ENCODE assay signal across 26 cellular contexts in genomic region chr18:58516514-58517285, GRCh38.
"Had no signal": no experiment of that assay in that cellular context is flagged by ENCODE, and none has a peak within 500 bp of the region (broad histone marks: within the 10 kb centered on the region; RNA-seq: fewer than 3 reads in every experiment).

No MANE protein-coding gene starts in this region.

- H3K27me3 ChIP-seq: breast epithelium, MG63 had no signal

- ATAC-seq: activated CD8-positive, alpha-beta T cell treated with anti-CD3 and anti-CD28 coated beads, Interleukin-2, amount 10 ng/mL, durations not matched to agents 7 days and 5 days; PC-3; WTC11 had no signal

- DNase-seq: activated CD4-positive, alpha-beta T cell treated with anti-CD3 and anti-CD28 coated beads for 48 hours; activated CD4-positive, alpha-beta T cell treated with anti-CD3 and anti-CD28 coated beads, Interleukin-2, amount 50 U/mL, for 4 hours; activated CD8-positive, alpha-beta memory T cell treated with anti-CD3 and anti-CD28 coated beads, Interleukin-2, amount 50 U/mL, for 48 hours; activated CD8-positive, alpha-beta T cell treated with anti-CD3 and anti-CD28 coated beads, Interleukin-2, amount 10 ng/mL, durations not matched to agents 7 days and 5 days; activated effector memory CD4-positive, alpha-beta T cell treated with Interleukin-2 at 50 U/mL for 16 hours; activated naive CD4-positive, alpha-beta T cell; activated T-cell treated with anti-CD3 and anti-CD28 coated beads, Interleukin-2, amount 50 U/mL, for 24 hours; aorta; central memory CD4-positive, alpha-beta T cell; MG63; MV-4-11; NCI-H1092 treated with DMSO at 0.1 percent for 48 hours; NCI-H1417 treated with DMSO at 0.1 percent for 48 hours; NCI-H1694; NCI-H2029; NCI-H446; NCI-H524; PC-3; SHP77 treated with DMSO at 0.1 percent for 48 hours had no signal

- H3K27ac Mint-ChIP-seq: activated CD8-positive, alpha-beta T cell treated with anti-CD3 and anti-CD28 coated beads, Interleukin-2, amount 10 ng/mL, durations not matched to agents 7 days and 5 days; activated naive CD4-positive, alpha-beta T cell treated with anti-CD3 and anti-CD28 coated beads, Interleukin-2, amount 50 U/mL, for 24 hours; activated T-cell treated with anti-CD3 and anti-CD28 coated beads, Interleukin-2, amount 50 U/mL, for 24 hours; activated T-helper 1 cell treated with anti-CD3 and anti-CD28 coated beads, Interleukin-12 subunit alpha, Interleukin-12 subunit beta, Interleukin-2, Interleukin-4 antibody, amounts not matched to agents 30 ng/mL and 10 ng/mL and 1 ng/mL, durations not matched to agents 14 hours and 24 hours and 36 hours; T-helper 1 cell treated with Interleukin-12 subunit alpha and Interleukin-12 subunit beta and Interleukin-4 antibody, amounts not matched to agents 30 μg/mL and 1 μg/mL, for 36 hours; WTC11 had no signal

- H3K4me3 ChIP-seq: breast epithelium, MG63 had no signal

- H3K9ac ChIP-seq: KMS-11 had no signal

- H3K4me2 ChIP-seq: KMS-11 had no signal

- H3K4me1 ChIP-seq: breast epithelium had no signal

- H3K36me3 ChIP-seq: breast epithelium had no signal

- FAIRE-seq: RCC 7860 had no signal

- H3K36me3 Mint-ChIP-seq: activated naive CD4-positive, alpha-beta T cell treated with anti-CD3 and anti-CD28 coated beads, Interleukin-2, amount 50 U/mL, for 24 hours; WTC11 had no signal

- H3K9me3 Mint-ChIP-seq: activated naive CD4-positive, alpha-beta T cell treated with anti-CD3 and anti-CD28 coated beads, Interleukin-2, amount 50 U/mL, for 24 hours; activated T-cell treated with anti-CD3 and anti-CD28 coated beads, Interleukin-2, amount 50 U/mL, for 24 hours; activated T-helper 1 cell treated with anti-CD3 and anti-CD28 coated beads, Interleukin-12 subunit alpha, Interleukin-12 subunit beta, Interleukin-2, Interleukin-4 antibody, amounts not matched to agents 30 ng/mL and 10 ng/mL and 1 ng/mL, durations not matched to agents 14 hours and 24 hours and 36 hours; T-helper 1 cell treated with Interleukin-12 subunit alpha and Interleukin-12 subunit beta and Interleukin-4 antibody, amounts not matched to agents 30 μg/mL and 1 μg/mL, for 36 hours; WTC11 had no signal

- H3K27me3 Mint-ChIP-seq: activated naive CD4-positive, alpha-beta T cell treated with anti-CD3 and anti-CD28 coated beads, Interleukin-2, amount 50 U/mL, for 24 hours had no signal

- H3K9me3 ChIP-seq: breast epithelium, MG63 had no signal

- H3K27ac ChIP-seq: breast epithelium, KMS-11 had no signal

- H3K4me3 Mint-ChIP-seq: activated CD8-positive, alpha-beta T cell treated with anti-CD3 and anti-CD28 coated beads, Interleukin-2, amount 10 ng/mL, durations not matched to agents 7 days and 5 days; activated naive CD4-positive, alpha-beta T cell treated with anti-CD3 and anti-CD28 coated beads, Interleukin-2, amount 50 U/mL, for 24 hours; activated T-cell treated with anti-CD3 and anti-CD28 coated beads, Interleukin-2, amount 50 U/mL, for 24 hours; activated T-helper 1 cell treated with anti-CD3 and anti-CD28 coated beads, Interleukin-12 subunit alpha, Interleukin-12 subunit beta, Interleukin-2, Interleukin-4 antibody, amounts not matched to agents 30 ng/mL and 10 ng/mL and 1 ng/mL, durations not matched to agents 14 hours and 24 hours and 36 hours; T-helper 1 cell treated with Interleukin-12 subunit alpha and Interleukin-12 subunit beta and Interleukin-4 antibody, amounts not matched to agents 30 μg/mL and 1 μg/mL, for 36 hours; WTC11 had no signal
